In genomic region chr19:5973376-5973775, GRCh38 we compare ENCODE assay signal across 18 cellular contexts.
"Had no signal": no experiment of that assay in that cellular context is flagged by ENCODE, and none has a peak within 500 bp of the region (broad histone marks: within the 10 kb centered on the region; RNA-seq: fewer than 3 reads in every experiment).

No MANE protein-coding gene starts in this region.

- H3K9me3 ChIP-seq: heart right ventricle, tibial artery had no signal

- DNase-seq: activated CD4-positive, alpha-beta T cell treated with anti-CD3 and anti-CD28 coated beads, Interleukin-2, amount 50 U/mL, for 48 hours; activated naive CD4-positive, alpha-beta T cell treated with Interleukin-2 at 50 U/mL for 16 hours; dermis blood vessel endothelial cell; effector CD8-positive, alpha-beta T cell; erythroblast; foreskin fibroblast; heart right ventricle; natural killer cell; stimulated activated CD4-positive, alpha-beta T cell treated with anti-CD3 and anti-CD28 coated beads, Interleukin-1b, Interleukin-23, amount 100 ng/mL, for 48 hours; stimulated activated naive CD8-positive, alpha-beta T cell treated with anti-CD3 and anti-CD28 coated beads, Interleukin-15, amount 100 ng/mL, for 72 hours; T-helper 1 cell; tibial artery; WERI-Rb-1 had no signal

- H3K4me1 ChIP-seq: parathyroid adenoma had no signal

- H3K9me3 Mint-ChIP-seq: activated T-helper 2 cell treated with anti-CD3 and anti-CD28 coated beads, Interferon-gamma antibody, Interleukin-2, Interleukin-4, amounts not matched to agents 10 μg/mL and 5 μg/mL and 100 μg/mL, durations not matched to agents 14 hours and 24 hours and 36 hours; natural killer cell; stimulated activated naive CD8-positive, alpha-beta T cell treated with anti-CD3 and anti-CD28 coated beads, Interleukin-15, amount 100 ng/mL, for 72 hours had no signal

- H3K27me3 ChIP-seq: heart right ventricle, tibial artery had no signal

- H2AFZ ChIP-seq: parathyroid adenoma had no signal

- H3K27ac ChIP-seq: heart right ventricle, parathyroid adenoma, skin epidermis, tibial artery, WERI-Rb-1 had no signal

- H3K36me3 Mint-ChIP-seq: natural killer cell had no signal

- H3K9ac ChIP-seq: parathyroid adenoma had no signal

- H3K27me3 Mint-ChIP-seq: stimulated activated naive CD8-positive, alpha-beta T cell treated with anti-CD3 and anti-CD28 coated beads, Interleukin-15, amount 100 ng/mL, for 72 hours had no signal

- H3K4me3 Mint-ChIP-seq: natural killer cell; stimulated activated naive CD8-positive, alpha-beta T cell treated with anti-CD3 and anti-CD28 coated beads, Interleukin-15, amount 100 ng/mL, for 72 hours had no signal

- H3K4me3 ChIP-seq: heart right ventricle, skin epidermis, tibial artery had no signal

- ATAC-seq: heart right ventricle; left lobe of liver; natural killer cell; right cardiac atrium; stimulated activated naive CD8-positive, alpha-beta T cell treated with anti-CD3 and anti-CD28 coated beads, Interleukin-15, amount 100 ng/mL, for 72 hours had no signal

- H3K27ac Mint-ChIP-seq: activated T-helper 2 cell treated with anti-CD3 and anti-CD28 coated beads, Interferon-gamma antibody, Interleukin-2, Interleukin-4, amounts not matched to agents 10 μg/mL and 5 μg/mL and 100 μg/mL, durations not matched to agents 14 hours and 24 hours and 36 hours had no signal
